In genomic region chr17:46373418-46373817, GRCh38 we compare ENCODE assay signal across 8 cellular contexts. TPM values are rescaled to one million over a fixed set of nuclear protein-coding genes. Genes with fewer than 3 reads are reported as not detected.
DNase-seq lines count a peak whose midpoint lies in the region; ATAC-seq and TF ChIP-seq lines count a peak whose summit lies in the region.
"Not testable (repeated sequence)": the region's sequence is repeated elsewhere in the genome, so short reads cannot be mapped to it uniquely, and the experiment has no call there.

No MANE protein-coding gene starts in this region.

- TF ChIP-seq CTCF in heart left ventricle (IDR thresholded peaks at IDR 0.05); mucosa of descending colon (IDR thresholded peaks at IDR 0.05); upper lobe of left lung (IDR thresholded peaks at IDR 0.05): not testable (repeated sequence)

- ATAC-seq in GM18517 (IDR thresholded peaks at IDR 0.05; ENCODE audit: unreplicated experiment) (peak; percentile 45), GM21515 (IDR thresholded peaks at IDR 0.05; ENCODE audit: unreplicated experiment) (peak; percentile 33), HG03280 (IDR thresholded peaks at IDR 0.05; ENCODE audit: unreplicated experiment) (peak; percentile 46), T-cell (replicated peaks in 1 of 4) (peak in 3 of 4 experiments; percentile 24 to 54 (median 29)), heart left ventricle (peak; percentile 33 to 69 (median 53)), mucosa of descending colon (peak; percentile 76), upper lobe of left lung (ENCODE audit: low FRiP score in 2 of 2) (peak; percentile 81 to 83)
- ATAC-seq in activated naive CD8-positive, alpha-beta T cell treated with anti-CD3 and anti-CD28 coated beads, Interleukin-2, amount 50 U/mL, for 24 hours: peak; percentile 66

- not testable (repeated sequence) for H3K4me1 Mint-ChIP-seq in T-cell; activated naive CD8-positive, alpha-beta T cell treated with anti-CD3 and anti-CD28 coated beads, Interleukin-2, amount 50 U/mL, for 24 hours

- TF ChIP-seq EP300 in upper lobe of left lung (IDR thresholded peaks at IDR 0.05): not testable (repeated sequence)

- H3K27ac ChIP-seq in heart left ventricle, upper lobe of left lung: not testable (repeated sequence)

- not testable (repeated sequence) for DNase-seq in T-cell; activated naive CD8-positive, alpha-beta T cell treated with anti-CD3 and anti-CD28 coated beads, Interleukin-2, amount 50 U/mL, for 24 hours; heart left ventricle; mucosa of descending colon; upper lobe of left lung

- not testable (repeated sequence) for TF ChIP-seq POLR2A in heart left ventricle (IDR thresholded peaks at IDR 0.05); upper lobe of left lung (IDR thresholded peaks at IDR 0.05)

- H3K4me3 Mint-ChIP-seq in T-cell; activated naive CD8-positive, alpha-beta T cell treated with anti-CD3 and anti-CD28 coated beads, Interleukin-2, amount 50 U/mL, for 24 hours: not testable (repeated sequence)

- H3K4me1 ChIP-seq in heart left ventricle; mucosa of descending colon (ENCODE audit: low read depth); upper lobe of left lung: not testable (repeated sequence)

- not testable (repeated sequence) for H3K27me3 Mint-ChIP-seq in T-cell; activated naive CD8-positive, alpha-beta T cell treated with anti-CD3 and anti-CD28 coated beads, Interleukin-2, amount 50 U/mL, for 24 hours

- H3K4me3 ChIP-seq in heart left ventricle, mucosa of descending colon, upper lobe of left lung: not testable (repeated sequence)

- WGBS in heart left ventricle, 4 donors: no CpG with 5 or more reads among the region's 7 CpGs
- no CpG with 5 or more reads among the region's 7 CpGs for WGBS in upper lobe of left lung, 2 donors

- not testable (repeated sequence) for H3K27me3 ChIP-seq in heart left ventricle, upper lobe of left lung

- not testable (repeated sequence) for H3K36me3 ChIP-seq in heart left ventricle; mucosa of descending colon (ENCODE audit: low read depth); upper lobe of left lung

- H3K9me3 Mint-ChIP-seq in T-cell; activated naive CD8-positive, alpha-beta T cell treated with anti-CD3 and anti-CD28 coated beads, Interleukin-2, amount 50 U/mL, for 24 hours: not testable (repeated sequence)

- not testable (repeated sequence) for H3K27ac Mint-ChIP-seq in T-cell; activated naive CD8-positive, alpha-beta T cell treated with anti-CD3 and anti-CD28 coated beads, Interleukin-2, amount 50 U/mL, for 24 hours

- CTCF ChIA-PET in T-cell (lab: Charles Lee): not testable (repeated sequence)

- H3K9me3 ChIP-seq in heart left ventricle, mucosa of descending colon, upper lobe of left lung: not testable (repeated sequence)

- not testable (repeated sequence) for H3K36me3 Mint-ChIP-seq in T-cell; activated naive CD8-positive, alpha-beta T cell treated with anti-CD3 and anti-CD28 coated beads, Interleukin-2, amount 50 U/mL, for 24 hours (ENCODE audit: low read depth)

- POLR2A ChIA-PET in T-cell (lab: Charles Lee): not testable (repeated sequence)

- intact Hi-C loops in heart left ventricle (cut with DNase I); mucosa of descending colon (cut with DNase I, micrococcal nuclease): not testable (repeated sequence)

RNA-seq across cellular contexts. Expression of gene ARL17B, which starts 11.9 kb away (rescaled TPM):
- total RNA-seq in T-cell: 10 to 100 TPM; 16.6 to 49.2 (median 30.4) TPM
- 10 to 100 TPM in 5 of 9 donors, 1 to 10 TPM in 4; 7.8 to 17.3 (median 10.8) TPM for total RNA-seq in heart left ventricle
- polyA plus RNA-seq in heart left ventricle: 1 to 10 TPM; 5.7 to 8.3 TPM
- total RNA-seq in mucosa of descending colon: 10 to 100 TPM; 19.5 to 38.0 (median 24.9) TPM
- total RNA-seq in upper lobe of left lung: 10 to 100 TPM in 5 of 6 donors, 1 to 10 TPM in 1; 7.8 to 47.1 (median 21.6) TPM

Comparison
In these comparisons a context has a peak if more than half of its experiments do, and no peak if none do; other contexts are left out.
1. ATAC-seq: peak in every context shown above with its lines; median percentile 82 in upper lobe of left lung; 76 in mucosa of descending colon; 66 in activated naive CD8-positive, alpha-beta T cell treated with anti-CD3 and anti-CD28 coated beads, Interleukin-2, amount 50 U/mL, for 24 hours; 53 in heart left ventricle; 46 in HG03280; 45 in GM18517; 33 in GM21515; 29 in T-cell.